In genomic region chr3:47420511-47421484, GRCh38 we compare ENCODE assay signal across 8 cellular contexts. TPM values are rescaled to one million over a fixed set of nuclear protein-coding genes. Genes with fewer than 3 reads are reported as not detected.
A peak's percentile ranks its signal among the peaks of the same experiment; 100 is the strongest.
DNase-seq lines count a peak whose midpoint lies in the region; ATAC-seq, FAIRE-seq and TF ChIP-seq lines count a peak whose summit lies in the region.

No MANE protein-coding gene starts in this region.

- H4K20me1 ChIP-seq in mammary epithelial cell (ENCODE audit: insufficient read depth, low read length): no peaks in the 10 kb centered on the region

- peak overlapping the region; percentile 60 for H2AFZ ChIP-seq in mammary epithelial cell (ENCODE audit: low read depth, low read length)

- 63% methylated on average over 24 of the region's 29 CpGs for WGBS in mammary epithelial cell (ENCODE audit: low coverage, missing lambda C conversion rate)

- CTCF ChIA-PET in mammary epithelial cell (lab: Charles Lee; ENCODE audit: low non-redundant PET): interaction anchor here (0.6 kb wide), 2 partner anchors 46 to 54 kb away, joined by 4 to 6 read pairs; no protein-coding TSS in a partner anchor

- no peaks in the 10 kb centered on the region for H3K79me2 ChIP-seq in mammary epithelial cell (ENCODE audit: insufficient read depth, low read length)

- no peaks in the 10 kb centered on the region for H3K9me3 ChIP-seq in mammary epithelial cell (replicated peaks; ENCODE audit: insufficient read depth, low read length)

- BruUV-seq in mammary epithelial cell (replicated peaks; lab: Mats Ljungman, UMichigan): no TSS peak

- intact Hi-C loops in mammary epithelial cell (cut with micrococcal nuclease): loop anchor here (1.0 kb wide), 3 partner anchors 56 to 369 kb away; partner anchors contain the start of gene ELP6

- H3K27me3 ChIP-seq in mammary epithelial cell (ENCODE audit: insufficient read depth, low read length): no peaks in the 10 kb centered on the region

- H3K36me3 ChIP-seq in mammary epithelial cell (ENCODE audit: insufficient read depth, low read length): no peaks in the 10 kb centered on the region

- H3K4me1 ChIP-seq in mammary epithelial cell (ENCODE audit: insufficient read depth, low read length): no peaks in the 10 kb centered on the region

- TF ChIP-seq POLR2A in GM12891 (IDR thresholded peaks at IDR 0.05; ENCODE audit: low read depth, low read length): no peak

- H3K4me3 ChIP-seq in mammary epithelial cell (replicated peaks in 1 of 3; ENCODE audit: insufficient read depth in 1 of 3, low read depth in 2 of 3, low read length in 3 of 3): no peak overlapping the region

- DNase-seq in GM12891 (ENCODE audit: insufficient read length, low spot score) (peak; percentile 95), NCI-H2029 treated with DMSO at 0.1 percent for 48 hours (lab: John Stamatoyannopoulos, UW) (peak; percentile 68), mammary epithelial cell (peak; percentile 77), iris pigment epithelial cell (ENCODE audit: low read depth) (peak; percentile 81)
- peak; percentile 73 to 93 for DNase-seq in stimulated activated CD4-positive, alpha-beta T cell treated with anti-CD3 and anti-CD28 coated beads, Interleukin-12 subunit alpha, Interleukin-12 subunit beta, amount 100 ng/mL, for 24 hours (ENCODE audit: low read depth in 2 of 2)

- H3K27ac ChIP-seq in VCaP (peak overlapping the region; percentile 66), mammary epithelial cell (ENCODE audit: insufficient read depth, low read depth, low read length) (no peak overlapping the region)

- TF ChIP-seq CTCF in VCaP (conservative IDR thresholded peaks at IDR 0.05) (peak; percentile 94), mammary epithelial cell (conservative IDR thresholded peaks at IDR 0.05 in 1 of 2, IDR thresholded peaks at IDR 0.05 in 1 of 2; ENCODE audit: extremely low read depth in 1 of 2, insufficient read depth in 1 of 2, low read depth in 1 of 2, low read length in 2 of 2) (peak; percentile 94 to 96)

- dilution Hi-C loops in mammary epithelial cell (cut with HindIII; ENCODE audit: low sequenced_read_pairs): no loop called here

- ATAC-seq in HG02852 (IDR thresholded peaks at IDR 0.05; ENCODE audit: unreplicated experiment) (peak; percentile 73), GM19324 (IDR thresholded peaks at IDR 0.05; ENCODE audit: low FRiP score, unreplicated experiment) (no peak)

- in situ Hi-C loops in mammary epithelial cell (cut with MboI; ENCODE audit: low sequenced_read_pairs in 2 of 2): loop anchor here (10.0 kb wide), 1 partner anchor 54 kb away; the partner anchor contains the start of gene SCAP (in 2 of the 2)

- no peak overlapping the region for H3K9ac ChIP-seq in mammary epithelial cell (ENCODE audit: insufficient read depth, low read length)

- FAIRE-seq in GM12891 (lab: Jason Lieb, UNC): peak; percentile 94

- H3K4me2 ChIP-seq in mammary epithelial cell (ENCODE audit: insufficient read depth, low read depth, low read length): no peak overlapping the region

TF ChIP-seq in GM12891, 5 proteins besides CTCF, POLR2A, EP300 and RAD21:
- no peak for TF ChIP-seq PAX5 (IDR thresholded peaks at IDR 0.05; ENCODE audit: insufficient read depth, low read length, severe bottlenecking)
- TF ChIP-seq SPI1 (IDR thresholded peaks at IDR 0.05; ENCODE audit: low read depth, low read length): peak; percentile 23; the same call in 1 of the 2 replicates
- TF ChIP-seq POLR2AphosphoS5 (IDR thresholded peaks at IDR 0.05; ENCODE audit: low read depth, low read length): peak; percentile 43; the same call in 1 of the 2 replicates
- TF ChIP-seq TAF1 (IDR thresholded peaks at IDR 0.05; ENCODE audit: low read depth, low read length): no peak
- peak; percentile 54; the same call in 1 of the 2 replicates for TF ChIP-seq POU2F2 (IDR thresholded peaks at IDR 0.05; ENCODE audit: low read depth, low read length)

RNA-seq across cellular contexts. Expression of gene PTPN23, which starts 40.0 kb away (rescaled TPM):
- 12.6 TPM for polyA plus RNA-seq in GM12891 (2012; ENCODE audit: low read depth, missing spikeins)
- total RNA-seq in mammary epithelial cell: 10 to 100 TPM; 31.3 to 46.6 TPM
- polyA plus RNA-seq in mammary epithelial cell: 2.9 TPM
- 23.6 TPM for polyA minus RNA-seq in mammary epithelial cell

RNA-seq across cellular contexts. Expression of gene SCAP, which starts 54.9 kb away (rescaled TPM):
- 16.6 TPM for polyA plus RNA-seq in GM12891 (2012; ENCODE audit: low read depth, missing spikeins)
- total RNA-seq in mammary epithelial cell: 10 to 100 TPM; 72.5 to 75.4 TPM
- 31.8 TPM for polyA plus RNA-seq in mammary epithelial cell
- 154 TPM for polyA minus RNA-seq in mammary epithelial cell
